1 cellular context compared by ENCODE assay signal in the genomic region with DNA sequence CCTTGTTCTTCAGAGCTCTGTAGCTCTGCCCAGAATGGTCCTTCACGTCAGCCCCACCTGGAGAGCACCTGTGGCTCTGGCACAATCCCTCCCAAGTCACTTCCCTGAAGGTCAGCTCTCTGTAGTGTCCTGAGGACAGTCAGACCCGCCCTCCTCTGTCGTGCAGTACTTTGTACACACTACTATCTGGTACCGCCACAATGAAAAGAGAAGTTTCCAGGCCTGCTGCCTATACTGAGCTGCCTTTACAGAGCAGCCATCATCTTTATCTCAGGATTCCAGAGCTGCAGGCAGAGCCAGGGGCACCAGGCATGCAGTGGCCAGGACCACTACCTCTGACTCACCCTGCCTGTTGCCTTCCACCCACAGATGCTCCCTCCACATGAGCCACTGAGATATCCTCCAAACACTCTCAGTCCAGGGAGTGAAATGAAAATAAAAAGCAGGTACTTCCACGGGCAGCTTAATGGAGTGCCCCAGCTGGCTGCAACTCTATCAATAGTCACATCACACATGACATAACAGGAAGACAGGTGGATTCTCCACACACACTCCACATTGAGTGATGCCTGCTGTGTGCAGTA.
A peak's percentile ranks its signal among the peaks of the same experiment; 100 is the strongest.
TF ChIP-seq lines count a peak whose summit lies in the region.

No MANE protein-coding gene starts in this region.

TF ChIP-seq in HEK293, 187 proteins besides CTCF, POLR2A, EP300 and RAD21 (continued from another document):
- TF ChIP-seq, protein P1, sequence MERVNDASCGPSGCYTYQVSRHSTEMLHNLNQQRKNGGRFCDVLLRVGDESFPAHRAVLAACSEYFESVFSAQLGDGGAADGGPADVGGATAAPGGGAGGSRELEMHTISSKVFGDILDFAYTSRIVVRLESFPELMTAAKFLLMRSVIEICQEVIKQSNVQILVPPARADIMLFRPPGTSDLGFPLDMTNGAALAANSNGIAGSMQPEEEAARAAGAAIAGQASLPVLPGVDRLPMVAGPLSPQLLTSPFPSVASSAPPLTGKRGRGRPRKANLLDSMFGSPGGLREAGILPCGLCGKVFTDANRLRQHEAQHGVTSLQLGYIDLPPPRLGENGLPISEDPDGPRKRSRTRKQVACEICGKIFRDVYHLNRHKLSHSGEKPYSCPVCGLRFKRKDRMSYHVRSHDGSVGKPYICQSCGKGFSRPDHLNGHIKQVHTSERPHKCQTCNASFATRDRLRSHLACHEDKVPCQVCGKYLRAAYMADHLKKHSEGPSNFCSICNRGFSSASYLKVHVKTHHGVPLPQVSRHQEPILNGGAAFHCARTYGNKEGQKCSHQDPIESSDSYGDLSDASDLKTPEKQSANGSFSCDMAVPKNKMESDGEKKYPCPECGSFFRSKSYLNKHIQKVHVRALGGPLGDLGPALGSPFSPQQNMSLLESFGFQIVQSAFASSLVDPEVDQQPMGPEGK (tag by site-specific recombination; IDR thresholded peaks at IDR 0.05): no peak
- TF ChIP-seq ZNF10 (tag by site-specific recombination; IDR thresholded peaks at IDR 0.05) (no peak), FEZF1 (tag by site-specific recombination; IDR thresholded peaks at IDR 0.05) (no peak), ZNF335 (tag by site-specific recombination; conservative IDR thresholded peaks at IDR 0.05) (peak; percentile 90), ZNF121 (tag by site-specific recombination; IDR thresholded peaks at IDR 0.05) (no peak), ZNF354C (tag by site-specific recombination; IDR thresholded peaks at IDR 0.05; ENCODE audit: borderline replicate concordance, low read depth) (no peak), ZNF548 (tag by site-specific recombination; IDR thresholded peaks at IDR 0.05) (no peak), ZNF513 (tag by site-specific recombination; IDR thresholded peaks at IDR 0.05) (no peak), ZNF202 (tag by site-specific recombination; IDR thresholded peaks at IDR 0.05; ENCODE audit: borderline replicate concordance) (no peak), ZNF580 (tag by site-specific recombination; IDR thresholded peaks at IDR 0.05) (no peak), ZNF175 (tag by site-specific recombination; IDR thresholded peaks at IDR 0.05) (no peak), ZNF394 (tag by site-specific recombination; IDR thresholded peaks at IDR 0.05; ENCODE audit: borderline replicate concordance) (peak; percentile 16; the same call in 1 of the 2 replicates), PRDM1 (tag by site-specific recombination; IDR thresholded peaks at IDR 0.05) (0 out of 2 replicates have a peak, but pooled peaks have one; percentile 11), ZNF629 (tag by site-specific recombination; IDR thresholded peaks at IDR 0.05) (no peak), ZBTB20 (tag by site-specific recombination; IDR thresholded peaks at IDR 0.05) (no peak), ZNF404 (tag by site-specific recombination; IDR thresholded peaks at IDR 0.05) (no peak), ZNF433 (tag by site-specific recombination; IDR thresholded peaks at IDR 0.05; ENCODE audit: low read depth) (no peak), ZNF16 (tag by site-specific recombination; IDR thresholded peaks at IDR 0.05; ENCODE audit: low read depth) (no peak), ZBTB26 (tag by site-specific recombination; optimal IDR thresholded peaks at IDR 0.05) (no peak), ZBTB17 (tag by site-specific recombination; IDR thresholded peaks at IDR 0.05) (peak; percentile 27; the same call in 1 of the 2 replicates), ZNF501 (tag by site-specific recombination; IDR thresholded peaks at IDR 0.05) (no peak), KLF8 (tag by site-specific recombination; IDR thresholded peaks at IDR 0.05) (no peak), ZNF664 (tag by site-specific recombination; IDR thresholded peaks at IDR 0.05) (no peak), ZFP3 (tag by site-specific recombination; IDR thresholded peaks at IDR 0.05; ENCODE audit: low read depth) (no peak), EGR2 (tag by site-specific recombination; IDR thresholded peaks at IDR 0.05; ENCODE audit: low read depth) (peak; percentile 25; the same call in 1 of the 2 replicates), MYNN (tag by site-specific recombination; IDR thresholded peaks at IDR 0.05; ENCODE audit: borderline replicate concordance) (no peak), ZNF292 (tag by site-specific recombination; IDR thresholded peaks at IDR 0.05; ENCODE audit: borderline replicate concordance, low read depth) (no peak), ZNF423 (tag by site-specific recombination; IDR thresholded peaks at IDR 0.05) (no peak), GLIS2 (tag by site-specific recombination; IDR thresholded peaks at IDR 0.05) (no peak)
- TF ChIP-seq, protein P2, sequence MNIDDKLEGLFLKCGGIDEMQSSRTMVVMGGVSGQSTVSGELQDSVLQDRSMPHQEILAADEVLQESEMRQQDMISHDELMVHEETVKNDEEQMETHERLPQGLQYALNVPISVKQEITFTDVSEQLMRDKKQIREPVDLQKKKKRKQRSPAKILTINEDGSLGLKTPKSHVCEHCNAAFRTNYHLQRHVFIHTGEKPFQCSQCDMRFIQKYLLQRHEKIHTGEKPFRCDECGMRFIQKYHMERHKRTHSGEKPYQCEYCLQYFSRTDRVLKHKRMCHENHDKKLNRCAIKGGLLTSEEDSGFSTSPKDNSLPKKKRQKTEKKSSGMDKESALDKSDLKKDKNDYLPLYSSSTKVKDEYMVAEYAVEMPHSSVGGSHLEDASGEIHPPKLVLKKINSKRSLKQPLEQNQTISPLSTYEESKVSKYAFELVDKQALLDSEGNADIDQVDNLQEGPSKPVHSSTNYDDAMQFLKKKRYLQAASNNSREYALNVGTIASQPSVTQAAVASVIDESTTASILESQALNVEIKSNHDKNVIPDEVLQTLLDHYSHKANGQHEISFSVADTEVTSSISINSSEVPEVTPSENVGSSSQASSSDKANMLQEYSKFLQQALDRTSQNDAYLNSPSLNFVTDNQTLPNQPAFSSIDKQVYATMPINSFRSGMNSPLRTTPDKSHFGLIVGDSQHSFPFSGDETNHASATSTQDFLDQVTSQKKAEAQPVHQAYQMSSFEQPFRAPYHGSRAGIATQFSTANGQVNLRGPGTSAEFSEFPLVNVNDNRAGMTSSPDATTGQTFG (tag by site-specific recombination; IDR thresholded peaks at IDR 0.05; ENCODE audit: borderline replicate concordance): no peak
- TF ChIP-seq, protein P3, sequence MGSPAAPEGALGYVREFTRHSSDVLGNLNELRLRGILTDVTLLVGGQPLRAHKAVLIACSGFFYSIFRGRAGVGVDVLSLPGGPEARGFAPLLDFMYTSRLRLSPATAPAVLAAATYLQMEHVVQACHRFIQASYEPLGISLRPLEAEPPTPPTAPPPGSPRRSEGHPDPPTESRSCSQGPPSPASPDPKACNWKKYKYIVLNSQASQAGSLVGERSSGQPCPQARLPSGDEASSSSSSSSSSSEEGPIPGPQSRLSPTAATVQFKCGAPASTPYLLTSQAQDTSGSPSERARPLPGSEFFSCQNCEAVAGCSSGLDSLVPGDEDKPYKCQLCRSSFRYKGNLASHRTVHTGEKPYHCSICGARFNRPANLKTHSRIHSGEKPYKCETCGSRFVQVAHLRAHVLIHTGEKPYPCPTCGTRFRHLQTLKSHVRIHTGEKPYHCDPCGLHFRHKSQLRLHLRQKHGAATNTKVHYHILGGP (tag by site-specific recombination; IDR thresholded peaks at IDR 0.05): no peak
- TF ChIP-seq, protein P4, sequence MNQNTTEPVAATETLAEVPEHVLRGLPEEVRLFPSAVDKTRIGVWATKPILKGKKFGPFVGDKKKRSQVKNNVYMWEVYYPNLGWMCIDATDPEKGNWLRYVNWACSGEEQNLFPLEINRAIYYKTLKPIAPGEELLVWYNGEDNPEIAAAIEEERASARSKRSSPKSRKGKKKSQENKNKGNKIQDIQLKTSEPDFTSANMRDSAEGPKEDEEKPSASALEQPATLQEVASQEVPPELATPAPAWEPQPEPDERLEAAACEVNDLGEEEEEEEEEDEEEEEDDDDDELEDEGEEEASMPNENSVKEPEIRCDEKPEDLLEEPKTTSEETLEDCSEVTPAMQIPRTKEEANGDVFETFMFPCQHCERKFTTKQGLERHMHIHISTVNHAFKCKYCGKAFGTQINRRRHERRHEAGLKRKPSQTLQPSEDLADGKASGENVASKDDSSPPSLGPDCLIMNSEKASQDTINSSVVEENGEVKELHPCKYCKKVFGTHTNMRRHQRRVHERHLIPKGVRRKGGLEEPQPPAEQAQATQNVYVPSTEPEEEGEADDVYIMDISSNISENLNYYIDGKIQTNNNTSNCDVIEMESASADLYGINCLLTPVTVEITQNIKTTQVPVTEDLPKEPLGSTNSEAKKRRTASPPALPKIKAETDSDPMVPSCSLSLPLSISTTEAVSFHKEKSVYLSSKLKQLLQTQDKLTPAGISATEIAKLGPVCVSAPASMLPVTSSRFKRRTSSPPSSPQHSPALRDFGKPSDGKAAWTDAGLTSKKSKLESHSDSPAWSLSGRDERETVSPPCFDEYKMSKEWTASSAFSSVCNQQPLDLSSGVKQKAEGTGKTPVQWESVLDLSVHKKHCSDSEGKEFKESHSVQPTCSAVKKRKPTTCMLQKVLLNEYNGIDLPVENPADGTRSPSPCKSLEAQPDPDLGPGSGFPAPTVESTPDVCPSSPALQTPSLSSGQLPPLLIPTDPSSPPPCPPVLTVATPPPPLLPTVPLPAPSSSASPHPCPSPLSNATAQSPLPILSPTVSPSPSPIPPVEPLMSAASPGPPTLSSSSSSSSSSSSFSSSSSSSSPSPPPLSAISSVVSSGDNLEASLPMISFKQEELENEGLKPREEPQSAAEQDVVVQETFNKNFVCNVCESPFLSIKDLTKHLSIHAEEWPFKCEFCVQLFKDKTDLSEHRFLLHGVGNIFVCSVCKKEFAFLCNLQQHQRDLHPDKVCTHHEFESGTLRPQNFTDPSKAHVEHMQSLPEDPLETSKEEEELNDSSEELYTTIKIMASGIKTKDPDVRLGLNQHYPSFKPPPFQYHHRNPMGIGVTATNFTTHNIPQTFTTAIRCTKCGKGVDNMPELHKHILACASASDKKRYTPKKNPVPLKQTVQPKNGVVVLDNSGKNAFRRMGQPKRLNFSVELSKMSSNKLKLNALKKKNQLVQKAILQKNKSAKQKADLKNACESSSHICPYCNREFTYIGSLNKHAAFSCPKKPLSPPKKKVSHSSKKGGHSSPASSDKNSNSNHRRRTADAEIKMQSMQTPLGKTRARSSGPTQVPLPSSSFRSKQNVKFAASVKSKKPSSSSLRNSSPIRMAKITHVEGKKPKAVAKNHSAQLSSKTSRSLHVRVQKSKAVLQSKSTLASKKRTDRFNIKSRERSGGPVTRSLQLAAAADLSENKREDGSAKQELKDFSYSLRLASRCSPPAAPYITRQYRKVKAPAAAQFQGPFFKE (tag by site-specific recombination; IDR thresholded peaks at IDR 0.05; ENCODE audit: borderline replicate concordance): no peak
